In genomic region chr19:14443632-14444216, GRCh38 we compare ENCODE assay signal across 22 cellular contexts. TPM values are rescaled to one million over a fixed set of nuclear protein-coding genes. Genes with fewer than 3 reads are reported as not detected.
"Had no signal": no experiment of that assay in that cellular context is flagged by ENCODE, and none has a peak within 500 bp of the region (broad histone marks: within the 10 kb centered on the region; RNA-seq: fewer than 3 reads in every experiment).

No MANE protein-coding gene starts in this region.

- DNase-seq: activated CD4-positive, alpha-beta T cell treated with anti-CD3 and anti-CD28 coated beads for 4 hours; activated CD4-positive, alpha-beta T cell treated with anti-CD3 and anti-CD28 coated beads, Interleukin-2, amount 50 U/mL, for 4 hours; activated CD8-positive, alpha-beta memory T cell treated with anti-CD3 and anti-CD28 coated beads, Interleukin-2, amount 10 ng/mL, durations not matched to agents 7 days and 5 days; activated CD8-positive, alpha-beta T cell treated with anti-CD3 and anti-CD28 coated beads, Interleukin-2, amount 10 ng/mL, durations not matched to agents 7 days and 5 days; activated effector memory CD4-positive, alpha-beta T cell treated with Interleukin-2 at 50 U/mL for 16 hours; activated naive CD4-positive, alpha-beta T cell; activated T-cell treated with anti-CD3 and anti-CD28 coated beads, Interleukin-2, amount 50 U/mL, for 24 hours; Kasumi-1; NCI-H1105 treated with DMSO at 0.1 percent for 48 hours; NCI-H1436 treated with DMSO at 0.1 percent for 48 hours; NCI-H187; NCI-H2081 treated with DMSO at 0.1 percent for 48 hours; NCI-H2171; NCI-H2227 treated with DMSO at 0.1 percent for 48 hours; NCI-H69; PC-3; SHP77 treated with DMSO at 0.1 percent for 48 hours had no signal

- FAIRE-seq: astrocyte, RCC 7860 had no signal

- H3K27me3 ChIP-seq: cardiac muscle cell had no signal

- ATAC-seq: activated CD4-positive, CD25-positive, alpha-beta regulatory T cell treated with anti-CD3 and anti-CD28 coated beads, Interleukin-2, amount 50 U/mL, for 24 hours; activated CD8-positive, alpha-beta memory T cell treated with anti-CD3 and anti-CD28 coated beads, Interleukin-2, amount 10 ng/mL, durations not matched to agents 7 days and 5 days; activated CD8-positive, alpha-beta T cell treated with anti-CD3 and anti-CD28 coated beads, Interleukin-2, amount 10 ng/mL, durations not matched to agents 7 days and 5 days; PC-3 had no signal

- H3K4me3 ChIP-seq: cardiac muscle cell had no signal

- H3K27ac ChIP-seq: cardiac muscle cell had no signal

RNA-seq across cellular contexts. Expression of gene PTGER1, which starts 31.4 kb away (rescaled TPM):
- total RNA-seq: SK-MEL-5 had no signal
